18 cellular contexts compared by ENCODE assay signal in the genomic region with DNA sequence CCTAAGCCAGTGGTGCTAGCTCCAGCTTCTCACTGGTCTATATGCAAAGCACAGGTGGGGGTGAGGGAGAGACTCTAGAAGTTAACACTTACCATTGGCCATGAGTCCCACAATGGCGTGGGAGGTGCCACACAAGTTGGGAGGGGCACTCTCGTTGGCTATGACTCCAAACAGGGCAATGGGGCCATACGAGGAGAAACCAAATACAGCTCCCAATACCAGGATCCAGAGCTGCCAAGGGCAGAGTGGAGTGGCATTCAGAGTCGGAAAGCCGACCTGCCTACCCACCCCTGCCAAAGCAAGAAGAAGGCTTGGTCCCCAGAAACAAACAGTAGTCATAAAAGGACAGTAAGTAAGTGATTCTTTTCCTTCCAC. TPM values are rescaled to one million over a fixed set of nuclear protein-coding genes. Genes with fewer than 3 reads are reported as not detected.
DNase-seq lines count a peak whose midpoint lies in the region; ATAC-seq, FAIRE-seq and TF ChIP-seq lines count a peak whose summit lies in the region.
"Had no signal": no experiment of that assay in that cellular context is flagged by ENCODE, and none has a peak within 500 bp of the region (broad histone marks: within the 10 kb centered on the region; RNA-seq: fewer than 3 reads in every experiment).

No MANE protein-coding gene starts in this region.

- no TSS peak for BruUV-seq in HepG2 (replicated peaks; lab: Mats Ljungman, UMichigan)

- H3K36me3 ChIP-seq in OCI-LY1 (ENCODE audit: insufficient read depth, low read length) (peaks cover 78% of the 10 kb centered on the region), HepG2 (replicated peaks in 1 of 2; ENCODE audit: control insufficient read depth in 1 of 2, insufficient read depth in 2 of 2, low read length in 2 of 2) (peaks cover 4% of the 10 kb centered on the region in 2 experiments; a peak in 3 of 5 replicates)

- POLR2A ChIA-PET in HepG2 (lab: Yijun Ruan, JAX): interaction anchor here (1.1 to 2.8 kb wide), 6 partner anchors 9 to 77 kb away, joined by 3 to 12 read pairs (median 6); a partner anchor contains a TSS

- H3K9me3 Mint-ChIP-seq in activated T-cell treated with anti-CD3 and anti-CD28 coated beads, Interleukin-2, amount 50 U/mL, for 72 hours: no peaks in the 10 kb centered on the region
- H3K9me3 Mint-ChIP-seq in stimulated activated effector memory CD8-positive, alpha-beta T cell treated with anti-CD3 and anti-CD28 coated beads, Interleukin-12 subunit alpha, Interleukin-12 subunit beta, amount 100 ng/mL, for 72 hours: no peaks in the 10 kb centered on the region
- H3K9me3 Mint-ChIP-seq: activated naive CD8-positive, alpha-beta T cell treated with anti-CD3 and anti-CD28 coated beads, Interleukin-2, amount 10 ng/mL, durations not matched to agents 7 days and 5 days; H9 had no signal

- H4K20me1 ChIP-seq in OCI-LY1 (ENCODE audit: insufficient read depth, low read length) (no peaks in the 10 kb centered on the region), HepG2 (ENCODE audit: insufficient read depth, low read length) (peaks cover 5% of the 10 kb centered on the region; the same call in 1 of the 2 replicates)

- TF ChIP-seq RAD21 in HepG2 (CRISPR knock-in tag; IDR thresholded peaks at IDR 0.05): no peak

- H3F3A ChIP-seq in OCI-LY1 (ENCODE audit: insufficient read depth, low read length): no peaks in the 10 kb centered on the region

- no peak for TF ChIP-seq CTCF in OCI-LY1 (IDR thresholded peaks at IDR 0.05; ENCODE audit: low read length)
- TF ChIP-seq CTCF in HepG2 (CRISPR knock-in tag; IDR thresholded peaks at IDR 0.05): no peak

- H3K4me1 ChIP-seq in OCI-LY1 (ENCODE audit: insufficient read depth, low read length, severe bottlenecking) (peaks cover 22% of the 10 kb centered on the region), HepG2 (ENCODE audit: insufficient read depth, low read length) (peaks cover 92% of the 10 kb centered on the region)

- H3K79me2 ChIP-seq in OCI-LY1 (ENCODE audit: insufficient read depth, low read length): 0 out of 2 replicates have a peak, but pooled peaks cover 7% of the 10 kb centered on the region
- peaks cover 63% of the 10 kb centered on the region for H3K79me2 ChIP-seq in HepG2 (ENCODE audit: insufficient read depth, low read length)

- no peaks in the 10 kb centered on the region for H3K27me3 ChIP-seq in OCI-LY1 (ENCODE audit: insufficient read depth, low read length)
- H3K27me3 ChIP-seq in HepG2 (ENCODE audit: control insufficient read depth in 1 of 2, insufficient read depth in 2 of 2, low read length in 2 of 2): no peaks in the 10 kb centered on the region; a peak in 1 of 5 replicates
- H3K27me3 ChIP-seq: suprapubic skin had no signal

- H3K9ac ChIP-seq in OCI-LY1 (ENCODE audit: low read length) (no peak overlapping the region), HepG2 (ENCODE audit: insufficient read depth, low read depth, low read length) (0 out of 2 replicates have a peak overlapping the region, but pooled peaks have one; percentile 77)

- ATAC-seq in activated T-cell treated with anti-CD3 and anti-CD28 coated beads, Interleukin-2, amount 50 U/mL, for 72 hours (replicated peaks in 1 of 2): no peak
- ATAC-seq in HepG2 (no peak), HG03469 (IDR thresholded peaks at IDR 0.05; ENCODE audit: unreplicated experiment) (no peak)
- ATAC-seq in stimulated activated effector memory CD8-positive, alpha-beta T cell treated with anti-CD3 and anti-CD28 coated beads, Interleukin-12 subunit alpha, Interleukin-12 subunit beta, amount 100 ng/mL, for 72 hours: no peak
- ATAC-seq: esophagus mucosa had no signal

- TF ChIP-seq EP300 in HepG2 (IDR thresholded peaks at IDR 0.05; ENCODE audit: low read depth in 2 of 2, low read length in 2 of 2): no peak
- TF ChIP-seq EP300 in HepG2 (CRISPR knock-in tag; IDR thresholded peaks at IDR 0.05; ENCODE audit: borderline replicate concordance): no peak

- H3K36me3 Mint-ChIP-seq in activated T-cell treated with anti-CD3 and anti-CD28 coated beads, Interleukin-2, amount 50 U/mL, for 72 hours (ENCODE audit: insufficient read depth in 2 of 2): peaks cover 7 to 20% of the 10 kb centered on the region in 2 donors
- peaks cover 81% of the 10 kb centered on the region for H3K36me3 Mint-ChIP-seq in stimulated activated effector memory CD8-positive, alpha-beta T cell treated with anti-CD3 and anti-CD28 coated beads, Interleukin-12 subunit alpha, Interleukin-12 subunit beta, amount 100 ng/mL, for 72 hours

- H2AFZ ChIP-seq in OCI-LY1 (ENCODE audit: low read length): no peak overlapping the region
- no peak overlapping the region for H2AFZ ChIP-seq in HepG2 (ENCODE audit: low read length)

- DNase-seq in activated T-cell treated with anti-CD3 and anti-CD28 coated beads, Interleukin-2, amount 50 U/mL, for 72 hours: no peak
- DNase-seq in activated T-cell treated with anti-CD3 and anti-CD28 coated beads, Interleukin-2, amount 50 U/mL, for 48 hours: no peak
- DNase-seq in HepG2 (ENCODE audit: low spot score) (no peak), NCI-H510A (lab: John Stamatoyannopoulos, UW) (no peak), GM03348 (ENCODE audit: low spot score) (no peak)
- DNase-seq in stimulated activated effector memory CD8-positive, alpha-beta T cell treated with anti-CD3 and anti-CD28 coated beads, Interleukin-12 subunit alpha, Interleukin-12 subunit beta, amount 100 ng/mL, for 72 hours (ENCODE audit: low spot score in 2 of 2): no peak
- DNase-seq: activated naive CD8-positive, alpha-beta T cell treated with anti-CD3 and anti-CD28 coated beads, Interleukin-2, amount 10 ng/mL, durations not matched to agents 7 days and 5 days; H9; hypothalamus; Kasumi-1; NCI-H1694 treated with DMSO at 0.1 percent for 48 hours; NCI-H526 treated with DMSO at 0.1 percent for 48 hours had no signal

- H3K27ac ChIP-seq in OCI-LY1 (ENCODE audit: low read depth, low read length, poor library complexity, severe bottlenecking) (peak overlapping the region; percentile 2), HepG2 (ENCODE audit: extremely low read length, insufficient read depth, low read length) (peak overlapping the region; percentile 77)
- H3K27ac ChIP-seq: suprapubic skin had no signal

- H3K27me3 Mint-ChIP-seq in activated T-cell treated with anti-CD3 and anti-CD28 coated beads, Interleukin-2, amount 50 U/mL, for 72 hours (ENCODE audit: low read depth): no peaks in the 10 kb centered on the region
- H3K27me3 Mint-ChIP-seq: activated naive CD8-positive, alpha-beta T cell treated with anti-CD3 and anti-CD28 coated beads, Interleukin-2, amount 10 ng/mL, durations not matched to agents 7 days and 5 days had no signal

- 69% methylated on average over 5 of the region's 5 CpGs for WGBS in HepG2 (ENCODE audit: low lambda C conversion rate)

- H3K9me3 ChIP-seq in OCI-LY1 (ENCODE audit: low read length) (no peaks in the 10 kb centered on the region), HepG2 (ENCODE audit: low read length) (no peaks in the 10 kb centered on the region)
- H3K9me3 ChIP-seq: suprapubic skin had no signal

- CTCF ChIA-PET in HepG2 (lab: Yijun Ruan, JAX; ENCODE audit: low intra/inter-chr PET ratio, low total read pairs): no interaction called here

- FAIRE-seq in HepG2 (lab: Jason Lieb, UNC): no peak
- FAIRE-seq: colon had no signal

- intact Hi-C loops in HepG2 (cut with micrococcal nuclease; ENCODE audit: unreplicated experiment): no loop called here

- H3K4me3 ChIP-seq in OCI-LY1 (ENCODE audit: low read depth, low read length, poor library complexity, severe bottlenecking) (no peak overlapping the region), HepG2 (replicated peaks in 1 of 3; ENCODE audit: insufficient read depth in 1 of 3, low read depth in 2 of 3, low read length in 3 of 3) (peak overlapping the region in 1 of 3 experiments; percentile 82; a peak in 2 of 6 replicates)
- H3K4me3 ChIP-seq: smooth muscle cell, suprapubic skin had no signal

- in situ Hi-C loops in HepG2 (cut with HindIII; ENCODE audit: extremely low pct_ligation_motif_present, low pct_unique_long_range_greater_than_20kb): no loop called here

- H3K4me2 ChIP-seq in OCI-LY1 (ENCODE audit: low read length) (no peak overlapping the region), HepG2 (ENCODE audit: low read depth, low read length) (peak overlapping the region; percentile 99)
- H3K4me2 ChIP-seq: smooth muscle cell had no signal

- peak overlapping the region; percentile 49 for H3K27ac Mint-ChIP-seq in activated T-cell treated with anti-CD3 and anti-CD28 coated beads, Interleukin-2, amount 50 U/mL, for 72 hours
- H3K27ac Mint-ChIP-seq in stimulated activated effector memory CD8-positive, alpha-beta T cell treated with anti-CD3 and anti-CD28 coated beads, Interleukin-12 subunit alpha, Interleukin-12 subunit beta, amount 100 ng/mL, for 72 hours: peak overlapping the region; percentile 78

- TF ChIP-seq POLR2A in HepG2 (IDR thresholded peaks at IDR 0.05; ENCODE audit: insufficient read depth in 1 of 2, low read depth in 2 of 2, low read length in 2 of 2): no peak

- no peak overlapping the region for H3K4me3 Mint-ChIP-seq in activated T-cell treated with anti-CD3 and anti-CD28 coated beads, Interleukin-2, amount 50 U/mL, for 72 hours
- H3K4me3 Mint-ChIP-seq in stimulated activated effector memory CD8-positive, alpha-beta T cell treated with anti-CD3 and anti-CD28 coated beads, Interleukin-12 subunit alpha, Interleukin-12 subunit beta, amount 100 ng/mL, for 72 hours: no peak overlapping the region
- H3K4me3 Mint-ChIP-seq: activated naive CD8-positive, alpha-beta T cell treated with anti-CD3 and anti-CD28 coated beads, Interleukin-2, amount 10 ng/mL, durations not matched to agents 7 days and 5 days had no signal

- no peaks in the 10 kb centered on the region for H3K9me2 ChIP-seq in OCI-LY1 (ENCODE audit: low read depth, low read length)

- peaks cover 61% of the 10 kb centered on the region for H3K4me1 Mint-ChIP-seq in activated T-cell treated with anti-CD3 and anti-CD28 coated beads, Interleukin-2, amount 50 U/mL, for 72 hours (ENCODE audit: low read depth)
- H3K4me1 Mint-ChIP-seq in stimulated activated effector memory CD8-positive, alpha-beta T cell treated with anti-CD3 and anti-CD28 coated beads, Interleukin-12 subunit alpha, Interleukin-12 subunit beta, amount 100 ng/mL, for 72 hours: peaks cover 49% of the 10 kb centered on the region

RNA-seq across cellular contexts. Expression of a gene that starts 5.6 kb away (rescaled TPM):
- total RNA-seq in activated T-cell treated with anti-CD3 and anti-CD28 coated beads, Interleukin-2, amount 50 U/mL, for 72 hours: 10 to 100 TPM; 35.8 to 41.4 TPM
- total RNA-seq in HepG2 (2016; rRNA removed; fragmentation: Illumina TruSeq; extraction: Trizol): 25.6 and 43.0 TPM in 2 replicates
- total RNA-seq in HepG2 (2016; cell fraction: cytosol; rRNA removed; fragmentation: Illumina TruSeq; extraction: Trizol; ENCODE audit: low read depth): 12.3 and 13.2 TPM in 2 replicates
- total RNA-seq in HepG2 (2016; cell fraction: insoluble cytoplasmic fraction; rRNA removed; fragmentation: Illumina TruSeq; extraction: Trizol): 30.8 and 42.1 TPM in 2 replicates
- 25.9 and 31.5 TPM in 2 replicates for total RNA-seq in HepG2 (2016; cell fraction: membrane; rRNA removed; fragmentation: Illumina TruSeq; extraction: Trizol)
- total RNA-seq in HepG2 (2016; cell fraction: nucleus; rRNA removed; fragmentation: Illumina TruSeq; extraction: Trizol): 34.0 and 45.3 TPM in 2 replicates
- 56.1 and 59.7 TPM in 2 replicates for polyA plus RNA-seq in HepG2 (2011; rRNA removed)
- polyA plus RNA-seq in HepG2 (2011; cell fraction: cytosol; rRNA removed): 60.5 and 69.7 TPM in 2 replicates
- polyA plus RNA-seq in HepG2 (2011; cell fraction: nucleus; rRNA removed): 154 and 157 TPM in 2 replicates
- polyA plus RNA-seq in HepG2 (2012): 34.0 and 42.6 TPM in 2 replicates
- 13.6 and 16.7 TPM in 2 replicates for polyA plus RNA-seq in HepG2 (2016; cell fraction: cytosol; fragmentation: Illumina TruSeq; extraction: Trizol; ENCODE audit: low read depth)
- 28.9 and 31.0 TPM in 2 replicates for polyA plus RNA-seq in HepG2 (2016; cell fraction: insoluble cytoplasmic fraction; fragmentation: Illumina TruSeq; extraction: Trizol; ENCODE audit: low read depth)
- polyA plus RNA-seq in HepG2 (2016; cell fraction: membrane; fragmentation: Illumina TruSeq; extraction: Trizol; ENCODE audit: low read depth): 25.0 and 29.4 TPM in 2 replicates
- polyA plus RNA-seq in HepG2 (2016; cell fraction: nucleus; fragmentation: Illumina TruSeq; extraction: Trizol; ENCODE audit: insufficient read depth, low read depth): 73.9 and 77.2 TPM in 2 replicates
- 44.4 and 130 TPM in 2 replicates for polyA minus RNA-seq in HepG2 (2011; rRNA and poly(A)+ RNA removed; ENCODE audit: low replicate concordance)
- polyA minus RNA-seq in HepG2 (2011; cell fraction: cytosol; rRNA and poly(A)+ RNA removed): 25.6 and 27.3 TPM in 2 replicates
- polyA minus RNA-seq in HepG2 (2011; cell fraction: nucleus; rRNA and poly(A)+ RNA removed): 34.5 and 38.3 TPM in 2 replicates

RNA-seq across cellular contexts. Expression of a gene that starts 6.5 kb away (rescaled TPM):
- total RNA-seq in activated T-cell treated with anti-CD3 and anti-CD28 coated beads, Interleukin-2, amount 50 U/mL, for 72 hours: 10 to 100 TPM; 59.3 to 70.0 TPM
- total RNA-seq in HepG2 (2016; rRNA removed; fragmentation: Illumina TruSeq; extraction: Trizol): 97.4 and 124 TPM in 2 replicates
- total RNA-seq in HepG2 (2016; cell fraction: cytosol; rRNA removed; fragmentation: Illumina TruSeq; extraction: Trizol; ENCODE audit: low read depth): 27.9 and 36.4 TPM in 2 replicates
- total RNA-seq in HepG2 (2016; cell fraction: insoluble cytoplasmic fraction; rRNA removed; fragmentation: Illumina TruSeq; extraction: Trizol): 97.4 and 132 TPM in 2 replicates
- total RNA-seq in HepG2 (2016; cell fraction: membrane; rRNA removed; fragmentation: Illumina TruSeq; extraction: Trizol): 40.9 and 41.3 TPM in 2 replicates
- 40.3 and 49.2 TPM in 2 replicates for total RNA-seq in HepG2 (2016; cell fraction: nucleus; rRNA removed; fragmentation: Illumina TruSeq; extraction: Trizol)
- 126 and 140 TPM in 2 replicates for polyA plus RNA-seq in HepG2 (2011; rRNA removed)
- polyA plus RNA-seq in HepG2 (2011; cell fraction: cytosol; rRNA removed): 244 TPM in 2 replicates
- polyA plus RNA-seq in HepG2 (2011; cell fraction: nucleus; rRNA removed): 66.5 and 86.6 TPM in 2 replicates
- 79.9 and 87.7 TPM in 2 replicates for polyA plus RNA-seq in HepG2 (2012)
- 27.4 and 30.8 TPM in 2 replicates for polyA plus RNA-seq in HepG2 (2016; cell fraction: cytosol; fragmentation: Illumina TruSeq; extraction: Trizol; ENCODE audit: low read depth)
- 119 and 128 TPM in 2 replicates for polyA plus RNA-seq in HepG2 (2016; cell fraction: insoluble cytoplasmic fraction; fragmentation: Illumina TruSeq; extraction: Trizol; ENCODE audit: low read depth)
- polyA plus RNA-seq in HepG2 (2016; cell fraction: membrane; fragmentation: Illumina TruSeq; extraction: Trizol; ENCODE audit: low read depth): 27.5 and 28.4 TPM in 2 replicates
- polyA plus RNA-seq in HepG2 (2016; cell fraction: nucleus; fragmentation: Illumina TruSeq; extraction: Trizol; ENCODE audit: insufficient read depth, low read depth): 50.7 and 55.6 TPM in 2 replicates
- polyA minus RNA-seq in HepG2 (2011; rRNA and poly(A)+ RNA removed; ENCODE audit: low replicate concordance): 109 and 163 TPM in 2 replicates
- polyA minus RNA-seq in HepG2 (2011; cell fraction: cytosol; rRNA and poly(A)+ RNA removed): 24.4 and 30.3 TPM in 2 replicates
- 36.2 and 46.1 TPM in 2 replicates for polyA minus RNA-seq in HepG2 (2011; cell fraction: nucleus; rRNA and poly(A)+ RNA removed)

RNA-seq across cellular contexts. Expression of a gene that starts 6.9 kb away (rescaled TPM):
- 1,000 to 10,000 TPM; 1,893 to 1,917 TPM for total RNA-seq in activated T-cell treated with anti-CD3 and anti-CD28 coated beads, Interleukin-2, amount 50 U/mL, for 72 hours
- total RNA-seq in HepG2 (2016; rRNA removed; fragmentation: Illumina TruSeq; extraction: Trizol): 1,415 and 1,643 TPM in 2 replicates
- 2,275 and 2,513 TPM in 2 replicates for total RNA-seq in HepG2 (2016; cell fraction: cytosol; rRNA removed; fragmentation: Illumina TruSeq; extraction: Trizol; ENCODE audit: low read depth)
- 1,435 and 1,680 TPM in 2 replicates for total RNA-seq in HepG2 (2016; cell fraction: insoluble cytoplasmic fraction; rRNA removed; fragmentation: Illumina TruSeq; extraction: Trizol)
- 3,410 and 3,458 TPM in 2 replicates for total RNA-seq in HepG2 (2016; cell fraction: membrane; rRNA removed; fragmentation: Illumina TruSeq; extraction: Trizol)
- total RNA-seq in HepG2 (2016; cell fraction: nucleus; rRNA removed; fragmentation: Illumina TruSeq; extraction: Trizol): 502 and 555 TPM in 2 replicates
- polyA plus RNA-seq in HepG2 (2011; rRNA removed): 647 and 839 TPM in 2 replicates
- 1,228 and 1,764 TPM in 2 replicates for polyA plus RNA-seq in HepG2 (2011; cell fraction: cytosol; rRNA removed)
- polyA plus RNA-seq in HepG2 (2011; cell fraction: nucleus; rRNA removed): 458 and 672 TPM in 2 replicates
- 1,615 and 1,935 TPM in 2 replicates for polyA plus RNA-seq in HepG2 (2012)
- 2,641 and 2,732 TPM in 2 replicates for polyA plus RNA-seq in HepG2 (2016; cell fraction: cytosol; fragmentation: Illumina TruSeq; extraction: Trizol; ENCODE audit: low read depth)
- polyA plus RNA-seq in HepG2 (2016; cell fraction: insoluble cytoplasmic fraction; fragmentation: Illumina TruSeq; extraction: Trizol; ENCODE audit: low read depth): 1,500 and 1,585 TPM in 2 replicates
- 3,047 and 3,101 TPM in 2 replicates for polyA plus RNA-seq in HepG2 (2016; cell fraction: membrane; fragmentation: Illumina TruSeq; extraction: Trizol; ENCODE audit: low read depth)
- polyA plus RNA-seq in HepG2 (2016; cell fraction: nucleus; fragmentation: Illumina TruSeq; extraction: Trizol; ENCODE audit: insufficient read depth, low read depth): 848 and 904 TPM in 2 replicates
- 34.5 and 58.3 TPM in 2 replicates for polyA minus RNA-seq in HepG2 (2011; rRNA and poly(A)+ RNA removed; ENCODE audit: low replicate concordance)
- 501 and 613 TPM in 2 replicates for polyA minus RNA-seq in HepG2 (2011; cell fraction: cytosol; rRNA and poly(A)+ RNA removed)
- polyA minus RNA-seq in HepG2 (2011; cell fraction: nucleus; rRNA and poly(A)+ RNA removed): 93.2 and 132 TPM in 2 replicates

RNA-seq across cellular contexts. Expression of a gene that starts 27.1 kb away (rescaled TPM):
- 10 to 100 TPM; 40.1 to 44.5 TPM for total RNA-seq in activated T-cell treated with anti-CD3 and anti-CD28 coated beads, Interleukin-2, amount 50 U/mL, for 72 hours
- total RNA-seq in HepG2 (2016; rRNA removed; fragmentation: Illumina TruSeq; extraction: Trizol): 9.2 and 25.0 TPM in 2 replicates
- total RNA-seq in HepG2 (2016; cell fraction: cytosol; rRNA removed; fragmentation: Illumina TruSeq; extraction: Trizol; ENCODE audit: low read depth): 2.9 and 5.0 TPM in 2 replicates
- total RNA-seq in HepG2 (2016; cell fraction: insoluble cytoplasmic fraction; rRNA removed; fragmentation: Illumina TruSeq; extraction: Trizol): 10.8 and 23.9 TPM in 2 replicates
- total RNA-seq in HepG2 (2016; cell fraction: membrane; rRNA removed; fragmentation: Illumina TruSeq; extraction: Trizol): 5.4 and 7.4 TPM in 2 replicates
- total RNA-seq in HepG2 (2016; cell fraction: nucleus; rRNA removed; fragmentation: Illumina TruSeq; extraction: Trizol): 39.0 and 46.3 TPM in 2 replicates
- polyA plus RNA-seq in HepG2 (2011; rRNA removed): 19.8 and 21.7 TPM in 2 replicates
- 3.7 and 4.9 TPM in 2 replicates for polyA plus RNA-seq in HepG2 (2011; cell fraction: cytosol; rRNA removed)
- polyA plus RNA-seq in HepG2 (2011; cell fraction: nucleus; rRNA removed): 56.4 and 56.7 TPM in 2 replicates
- polyA plus RNA-seq in HepG2 (2012): 9.2 and 11.5 TPM in 2 replicates
- polyA plus RNA-seq in HepG2 (2016; cell fraction: cytosol; fragmentation: Illumina TruSeq; extraction: Trizol; ENCODE audit: low read depth): 3.9 and 4.7 TPM in 2 replicates
- 10.1 and 11.5 TPM in 2 replicates for polyA plus RNA-seq in HepG2 (2016; cell fraction: insoluble cytoplasmic fraction; fragmentation: Illumina TruSeq; extraction: Trizol; ENCODE audit: low read depth)
- polyA plus RNA-seq in HepG2 (2016; cell fraction: membrane; fragmentation: Illumina TruSeq; extraction: Trizol; ENCODE audit: low read depth): 4.1 and 4.4 TPM in 2 replicates
- 100 and 110 TPM in 2 replicates for polyA plus RNA-seq in HepG2 (2016; cell fraction: nucleus; fragmentation: Illumina TruSeq; extraction: Trizol; ENCODE audit: insufficient read depth, low read depth)
- 11.3 and 25.0 TPM in 2 replicates for polyA minus RNA-seq in HepG2 (2011; rRNA and poly(A)+ RNA removed; ENCODE audit: low replicate concordance)
- polyA minus RNA-seq in HepG2 (2011; cell fraction: cytosol; rRNA and poly(A)+ RNA removed): 4.2 and 4.6 TPM in 2 replicates
- 45.4 and 51.7 TPM in 2 replicates for polyA minus RNA-seq in HepG2 (2011; cell fraction: nucleus; rRNA and poly(A)+ RNA removed)

RNA-seq across cellular contexts. Expression of a gene that starts 31.9 kb away (rescaled TPM):
- total RNA-seq in activated T-cell treated with anti-CD3 and anti-CD28 coated beads, Interleukin-2, amount 50 U/mL, for 72 hours: 100 to 1,000 TPM; 199 to 232 TPM
- total RNA-seq in HepG2 (2016; rRNA removed; fragmentation: Illumina TruSeq; extraction: Trizol): 50.0 and 127 TPM in 2 replicates
- total RNA-seq in HepG2 (2016; cell fraction: cytosol; rRNA removed; fragmentation: Illumina TruSeq; extraction: Trizol; ENCODE audit: low read depth): 14.4 and 15.9 TPM in 2 replicates
- total RNA-seq in HepG2 (2016; cell fraction: insoluble cytoplasmic fraction; rRNA removed; fragmentation: Illumina TruSeq; extraction: Trizol): 41.9 and 128 TPM in 2 replicates
- 27.3 and 28.2 TPM in 2 replicates for total RNA-seq in HepG2 (2016; cell fraction: membrane; rRNA removed; fragmentation: Illumina TruSeq; extraction: Trizol)
- total RNA-seq in HepG2 (2016; cell fraction: nucleus; rRNA removed; fragmentation: Illumina TruSeq; extraction: Trizol): 108 and 127 TPM in 2 replicates
- 155 and 164 TPM in 2 replicates for polyA plus RNA-seq in HepG2 (2011; rRNA removed)
- 125 and 144 TPM in 2 replicates for polyA plus RNA-seq in HepG2 (2011; cell fraction: cytosol; rRNA removed)
- 120 and 130 TPM in 2 replicates for polyA plus RNA-seq in HepG2 (2011; cell fraction: nucleus; rRNA removed)
- 61.3 and 94.5 TPM in 2 replicates for polyA plus RNA-seq in HepG2 (2012)
- 7.6 and 8.4 TPM in 2 replicates for polyA plus RNA-seq in HepG2 (2016; cell fraction: cytosol; fragmentation: Illumina TruSeq; extraction: Trizol; ENCODE audit: low read depth)
- 41.0 and 55.4 TPM in 2 replicates for polyA plus RNA-seq in HepG2 (2016; cell fraction: insoluble cytoplasmic fraction; fragmentation: Illumina TruSeq; extraction: Trizol; ENCODE audit: low read depth)
- polyA plus RNA-seq in HepG2 (2016; cell fraction: membrane; fragmentation: Illumina TruSeq; extraction: Trizol; ENCODE audit: low read depth): 18.1 and 24.3 TPM in 2 replicates
- polyA plus RNA-seq in HepG2 (2016; cell fraction: nucleus; fragmentation: Illumina TruSeq; extraction: Trizol; ENCODE audit: insufficient read depth, low read depth): 184 and 191 TPM in 2 replicates
- polyA minus RNA-seq in HepG2 (2011; rRNA and poly(A)+ RNA removed; ENCODE audit: low replicate concordance): 197 and 370 TPM in 2 replicates
- polyA minus RNA-seq in HepG2 (2011; cell fraction: cytosol; rRNA and poly(A)+ RNA removed): 76.5 and 103 TPM in 2 replicates
- polyA minus RNA-seq in HepG2 (2011; cell fraction: nucleus; rRNA and poly(A)+ RNA removed): 81.2 and 89.5 TPM in 2 replicates
